Comparison of ENCODE assay signal across 8 cellular contexts in the genomic region with DNA sequence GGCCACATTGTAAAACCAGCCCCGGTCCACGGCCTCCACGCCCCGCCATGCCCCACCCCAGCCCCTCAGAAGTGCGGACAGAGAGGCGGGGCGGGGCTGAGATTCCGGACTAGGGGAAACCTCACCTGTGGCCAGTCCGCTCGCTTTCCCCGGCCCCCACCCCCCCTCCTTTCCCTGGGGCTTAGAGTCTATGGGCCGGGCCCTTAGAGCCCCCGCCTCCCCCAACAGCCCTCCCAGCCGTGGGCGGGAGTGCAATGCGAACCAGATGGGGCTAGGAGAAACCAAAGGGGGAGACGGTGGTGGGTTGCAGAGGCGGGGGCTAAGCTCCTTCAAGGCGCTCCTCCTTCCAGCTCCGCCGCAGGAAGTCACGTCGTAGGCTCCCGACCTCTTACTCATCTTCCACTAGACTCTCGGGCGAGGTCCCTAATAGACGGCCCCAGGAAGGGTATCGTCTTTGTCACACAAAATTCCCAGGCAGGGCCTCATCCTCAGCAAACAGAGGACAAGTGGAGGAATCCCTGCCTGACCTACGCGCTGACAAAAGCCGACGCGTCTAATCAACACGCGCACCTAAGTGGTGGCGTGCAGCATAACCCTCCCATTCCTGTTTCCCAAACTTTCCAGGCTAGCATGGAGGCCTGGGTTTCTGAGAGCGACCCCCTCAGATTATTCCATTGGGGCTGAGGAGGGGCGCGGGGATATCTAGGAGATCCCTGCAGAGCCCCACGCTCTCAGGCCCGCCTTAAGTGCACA. TPM values are rescaled to one million over a fixed set of nuclear protein-coding genes. Genes with fewer than 3 reads are reported as not detected.
DNase-seq lines count a peak whose midpoint lies in the region; ATAC-seq and TF ChIP-seq lines count a peak whose summit lies in the region.

No MANE protein-coding gene starts in this region.

- H3K9ac ChIP-seq in BLaER1, result peak overlapping the region; percentile 91
- H3K9ac ChIP-seq in OCI-LY3 (ENCODE audit: low read length), result peak overlapping the region; percentile 96

- H3K36me3 Mint-ChIP-seq in naive thymus-derived CD4-positive, alpha-beta T cell, result peaks cover 0 to 8% (median 0%) of the 10 kb centered on the region in 5 donors

- peak; percentile 78 for DNase-seq in activated T-cell treated with anti-CD3 and anti-CD28 coated beads, Interleukin-2, amount 50 U/mL, for 1 hour
- peak; percentile 31 to 83 (median 64) for DNase-seq in naive thymus-derived CD4-positive, alpha-beta T cell
- peak; percentile 84 for DNase-seq in stimulated activated naive CD4-positive, alpha-beta T cell treated with Interleukin-2 at 50 U/mL for 16 hours (lab: John Stamatoyannopoulos, UW)

- no peaks in the 10 kb centered on the region for H3K79me2 ChIP-seq in OCI-LY3 (ENCODE audit: low read length)

- ATAC-seq in GM19043 (IDR thresholded peaks at IDR 0.05; ENCODE audit: low read depth, unreplicated experiment) (peak; percentile 39), HG03378 (IDR thresholded peaks at IDR 0.05; ENCODE audit: unreplicated experiment) (peak; percentile 30), esophagus mucosa (peak; percentile 33)
- peak; percentile 24 for ATAC-seq in naive thymus-derived CD4-positive, alpha-beta T cell

- POLR2A ChIA-PET in naive thymus-derived CD4-positive, alpha-beta T cell (lab: Charles Lee), result interaction anchor here (0.8 to 17.0 kb wide), 8 partner anchors 8 to 369 kb away, joined by 3 to 401 read pairs (median 4); a partner anchor contains a TSS

- peaks cover 35 to 66% (median 53%) of the 10 kb centered on the region in 7 donors for H3K4me1 Mint-ChIP-seq in naive thymus-derived CD4-positive, alpha-beta T cell

- H3K4me2 ChIP-seq in BLaER1 (peak overlapping the region; percentile 92), OCI-LY3 (ENCODE audit: low read length) (peak overlapping the region; percentile 90)

- H3K36me3 ChIP-seq in BLaER1 (peaks cover 24% of the 10 kb centered on the region), OCI-LY3 (replicated peaks; ENCODE audit: low read depth, low read length) (no peaks in the 10 kb centered on the region)
- H3K36me3 ChIP-seq in naive thymus-derived CD4-positive, alpha-beta T cell (ENCODE audit: control insufficient read depth in 2 of 3, insufficient read depth in 3 of 3, low read length in 3 of 3), result peaks cover 0 to 30% (median 7%) of the 10 kb centered on the region in 3 experiments

- peak overlapping the region; percentile 80 for H3K4me3 ChIP-seq in BLaER1
- peak overlapping the region; percentile 95 for H3K4me3 ChIP-seq in OCI-LY3 (ENCODE audit: low read length)
- H3K4me3 ChIP-seq in naive thymus-derived CD4-positive, alpha-beta T cell (ENCODE audit: low read length), result peak overlapping the region; percentile 94

- CTCF ChIA-PET in naive thymus-derived CD4-positive, alpha-beta T cell (lab: Charles Lee), result interaction anchor here (0.6 to 8.5 kb wide), 2 partner anchors 24 to 195 kb away, joined by 6 to 77 read pairs; a partner anchor contains a TSS

- H4K20me1 ChIP-seq in BLaER1 (peaks cover 30% of the 10 kb centered on the region), OCI-LY3 (ENCODE audit: insufficient read depth, low read length) (no peaks in the 10 kb centered on the region)

- H3K27ac ChIP-seq in BLaER1, result peak overlapping the region; percentile 98
- peak overlapping the region; percentile 70 for H3K27ac ChIP-seq in OCI-LY3 (ENCODE audit: low read length)
- H3K27ac ChIP-seq in naive thymus-derived CD4-positive, alpha-beta T cell (ENCODE audit: low read depth, low read length), result peak overlapping the region; percentile 100

- peaks cover 0 to 2% (median 0%) of the 10 kb centered on the region in 11 donors for H3K9me3 Mint-ChIP-seq in naive thymus-derived CD4-positive, alpha-beta T cell

- TF ChIP-seq CTCF in OCI-LY3 (IDR thresholded peaks at IDR 0.05; ENCODE audit: low read depth, low read length), result no peak

- H2AFZ ChIP-seq in OCI-LY3 (ENCODE audit: low read depth, low read length), result peak overlapping the region; percentile 62

- H3K4me1 ChIP-seq in BLaER1 (peaks cover 40% of the 10 kb centered on the region), OCI-LY3 (ENCODE audit: low read length) (peaks cover 17% of the 10 kb centered on the region)
- H3K4me1 ChIP-seq in naive thymus-derived CD4-positive, alpha-beta T cell (ENCODE audit: control insufficient read depth in 2 of 2, insufficient read depth in 2 of 2, low read length in 2 of 2), result peaks cover 18 to 38% of the 10 kb centered on the region in 2 donors

- intact Hi-C loops in naive thymus-derived CD4-positive, alpha-beta T cell (cut with micrococcal nuclease), result loop anchor here (1.0 to 5.0 kb wide), 18 partner anchors 10 to 1271 kb away; a partner anchor contains a TSS

- H3K4me3 Mint-ChIP-seq in naive thymus-derived CD4-positive, alpha-beta T cell, result peak overlapping the region; percentile 94 to 98 (median 94)

- H3K9me3 ChIP-seq in BLaER1 (no peaks in the 10 kb centered on the region), OCI-LY3 (ENCODE audit: insufficient read depth, low read length) (no peaks in the 10 kb centered on the region)
- H3K9me3 ChIP-seq in naive thymus-derived CD4-positive, alpha-beta T cell (ENCODE audit: control insufficient read depth in 2 of 3, low read length in 3 of 3), result no peaks in the 10 kb centered on the region

- no peaks in the 10 kb centered on the region for H3K27me3 Mint-ChIP-seq in naive thymus-derived CD4-positive, alpha-beta T cell

- H3K27ac Mint-ChIP-seq in naive thymus-derived CD4-positive, alpha-beta T cell, result peak overlapping the region; percentile 94 to 99 (median 97)

- H3K27me3 ChIP-seq in BLaER1 (no peaks in the 10 kb centered on the region), OCI-LY3 (ENCODE audit: low read depth, low read length) (no peaks in the 10 kb centered on the region)
- no peaks in the 10 kb centered on the region for H3K27me3 ChIP-seq in naive thymus-derived CD4-positive, alpha-beta T cell (ENCODE audit: control insufficient read depth in 2 of 2, insufficient read depth in 2 of 2, low read length in 2 of 2)

RNA-seq across cellular contexts. Expression of a gene that starts 1.0 kb away (rescaled TPM):
- 13.7 TPM for total RNA-seq in esophagus mucosa
- total RNA-seq in naive thymus-derived CD4-positive, alpha-beta T cell, result 10 to 100 TPM in 3 of 5 experiments, 1 to 10 TPM in 2; 5.7 to 22.4 (median 15.5) TPM
- polyA plus RNA-seq in naive thymus-derived CD4-positive, alpha-beta T cell, result 1 to 10 TPM in 1 of 2 donors, under 1 TPM in 1; 0.46 to 2.8 TPM

RNA-seq across cellular contexts. Expression of a gene that starts 9.3 kb away (rescaled TPM):
- 5.7 TPM for total RNA-seq in esophagus mucosa
- total RNA-seq in naive thymus-derived CD4-positive, alpha-beta T cell, result 10 to 100 TPM; 13.1 to 47.6 (median 29.3) TPM
- polyA plus RNA-seq in naive thymus-derived CD4-positive, alpha-beta T cell, result 1 to 10 TPM; 2.9 to 7.4 TPM

RNA-seq across cellular contexts. Expression of a gene that starts 23.3 kb away (rescaled TPM):
- 108 TPM for total RNA-seq in esophagus mucosa
- total RNA-seq in naive thymus-derived CD4-positive, alpha-beta T cell, result 100 to 1,000 TPM; 206 to 403 (median 294) TPM
- polyA plus RNA-seq in naive thymus-derived CD4-positive, alpha-beta T cell, result 100 to 1,000 TPM in 1 of 2 donors, 10 to 100 TPM in 1; 99.3 to 104 TPM

RNA-seq across cellular contexts. Expression of a gene that starts 37.9 kb away (rescaled TPM):
- 0.52 TPM for total RNA-seq in esophagus mucosa
- total RNA-seq in naive thymus-derived CD4-positive, alpha-beta T cell, result 1 to 10 TPM; 1.3 to 2.3 (median 1.9) TPM
- under 1 TPM; 0.56 to 0.68 TPM for polyA plus RNA-seq in naive thymus-derived CD4-positive, alpha-beta T cell

RNA-seq across cellular contexts. Expression of a gene that starts 40.4 kb away (rescaled TPM):
- 74.0 TPM for total RNA-seq in esophagus mucosa
- total RNA-seq in naive thymus-derived CD4-positive, alpha-beta T cell, result 100 to 1,000 TPM in 1 of 5 experiments, 10 to 100 TPM in 3, under 1 TPM in 1; 0.58 to 119 (median 14.8) TPM
- 1 to 10 TPM in 1 of 2 donors, under 1 TPM in 1; 0.72 to 1.2 TPM for polyA plus RNA-seq in naive thymus-derived CD4-positive, alpha-beta T cell

Comparison
In these comparisons a context has a peak if more than half of its experiments do, and no peak if none do; other contexts are left out.
1. Peak in every context shown above with its lines: DNase-seq, ATAC-seq, H3K4me3 ChIP-seq and H3K27ac ChIP-seq.